In the genomic region with DNA sequence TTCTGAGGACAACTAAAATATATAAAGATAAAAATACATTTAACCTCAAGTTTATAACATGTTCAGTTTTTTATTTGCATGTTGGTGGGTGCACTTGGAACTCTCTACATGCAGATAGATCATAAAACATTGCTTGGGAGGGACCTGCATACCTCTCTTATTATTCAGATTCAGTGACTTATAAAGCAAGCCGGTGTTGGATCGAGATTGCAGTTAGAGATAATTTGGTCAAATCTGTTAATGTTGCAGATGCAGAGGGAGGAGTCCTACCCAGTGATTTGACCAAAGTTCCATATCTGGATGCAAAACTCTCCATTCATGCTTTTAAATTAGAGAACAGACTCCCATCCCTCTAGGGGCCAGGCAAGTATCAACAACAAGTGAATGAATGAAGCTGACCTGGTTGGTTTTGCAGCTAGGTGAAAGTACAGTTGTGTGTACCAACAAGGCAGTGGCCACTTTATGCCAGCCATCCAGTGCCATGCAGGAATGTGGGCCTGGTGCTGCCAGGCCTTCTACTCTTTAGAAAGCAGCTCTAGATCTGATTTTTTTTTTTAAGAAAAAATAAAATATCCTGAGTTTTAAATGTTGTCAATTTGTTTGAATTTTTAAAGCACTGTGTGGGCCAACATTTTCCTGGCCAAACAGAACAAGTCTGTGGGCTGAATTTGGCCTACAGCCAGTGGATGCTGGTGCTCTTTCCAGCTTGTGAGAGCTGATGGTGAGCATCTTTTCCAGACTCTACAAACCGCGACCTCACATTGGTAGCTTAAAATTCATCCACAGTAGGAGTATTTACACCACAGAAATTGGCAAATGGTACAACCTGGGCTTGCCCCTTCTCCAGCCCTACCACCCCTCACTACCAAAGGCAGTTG, we compare ENCODE assay signal across 13 cellular contexts. TPM values are rescaled to one million over a fixed set of nuclear protein-coding genes. Genes with fewer than 3 reads are reported as not detected.
DNase-seq lines count a peak whose midpoint lies in the region; ATAC-seq, FAIRE-seq and TF ChIP-seq lines count a peak whose summit lies in the region.
"Had no signal": no experiment of that assay in that cellular context is flagged by ENCODE, and none has a peak within 500 bp of the region (broad histone marks: within the 10 kb centered on the region; RNA-seq: fewer than 3 reads in every experiment).

No MANE protein-coding gene starts in this region.

- no peaks in the 10 kb centered on the region for H3K27me3 Mint-ChIP-seq in mesothelial cell of epicardium (ENCODE audit: low read depth)
- H3K27me3 Mint-ChIP-seq: activated naive CD8-positive, alpha-beta T cell; natural killer cell treated with Interleukin-12 subunit alpha and Interleukin-12 subunit beta and Interleukin-15 and Interleukin-18, amount 100 ng/mL, for 72 hours had no signal

- ATAC-seq in GM19467 (IDR thresholded peaks at IDR 0.05; ENCODE audit: unreplicated experiment), result no peak
- ATAC-seq: gastroesophageal sphincter, left colon, right lobe of liver had no signal

- DNase-seq in ELR (ENCODE audit: low read depth) (peak; percentile 91), NCI-H226 (peak; percentile 4), bronchial epithelial cell (ENCODE audit: low read depth) (peak; percentile 41), mesothelial cell of epicardium (ENCODE audit: low spot score in 2 of 2, unreplicated experiment in 2 of 2) (no peak), NCI-H2171 treated with DMSO at 0.1 percent for 48 hours (lab: John Stamatoyannopoulos, UW) (no peak)
- no peak for DNase-seq in stimulated activated naive CD4-positive, alpha-beta T cell treated with Interleukin-2 at 50 U/mL for 16 hours (lab: John Stamatoyannopoulos, UW)
- DNase-seq: DMS153, left colon, right lobe of liver had no signal

- peak overlapping the region; percentile 94 for H3K27ac Mint-ChIP-seq in mesothelial cell of epicardium
- H3K27ac Mint-ChIP-seq: activated naive CD8-positive, alpha-beta T cell; natural killer cell treated with Interleukin-12 subunit alpha and Interleukin-12 subunit beta and Interleukin-15 and Interleukin-18, amount 100 ng/mL, for 72 hours had no signal

- no peaks in the 10 kb centered on the region for H3K36me3 ChIP-seq in bronchial epithelial cell (ENCODE audit: control insufficient read depth, insufficient read depth, low read length)
- H3K36me3 ChIP-seq: gastroesophageal sphincter, right lobe of liver had no signal

- TF ChIP-seq CTCF in bronchial epithelial cell (IDR thresholded peaks at IDR 0.05; ENCODE audit: insufficient read depth, low read length, severe bottlenecking), result no peak
- TF ChIP-seq CTCF in mesothelial cell of epicardium (IDR thresholded peaks at IDR 0.05; ENCODE audit: unreplicated experiment), result no peak

- H3K4me3 ChIP-seq in bronchial epithelial cell (ENCODE audit: low read depth, low read length), result no peak overlapping the region
- H3K4me3 ChIP-seq: gastroesophageal sphincter, right lobe of liver had no signal

- H3K36me3 Mint-ChIP-seq in mesothelial cell of epicardium, result peaks cover 7% of the 10 kb centered on the region
- H3K36me3 Mint-ChIP-seq: natural killer cell treated with Interleukin-12 subunit alpha and Interleukin-12 subunit beta and Interleukin-15 and Interleukin-18, amount 100 ng/mL, for 72 hours had no signal

- FAIRE-seq in bronchial epithelial cell (lab: Jason Lieb, UNC), result no peak

- no peaks in the 10 kb centered on the region for H3K27me3 ChIP-seq in bronchial epithelial cell (ENCODE audit: control insufficient read depth, insufficient read depth, low read length)
- H3K27me3 ChIP-seq: gastroesophageal sphincter, right lobe of liver had no signal

- H3K9me3 Mint-ChIP-seq in mesothelial cell of epicardium, result no peaks in the 10 kb centered on the region
- H3K9me3 Mint-ChIP-seq: natural killer cell treated with Interleukin-12 subunit alpha and Interleukin-12 subunit beta and Interleukin-15 and Interleukin-18, amount 100 ng/mL, for 72 hours had no signal

- peaks cover 76% of the 10 kb centered on the region for H3K4me1 Mint-ChIP-seq in mesothelial cell of epicardium

- H3K4me3 Mint-ChIP-seq in mesothelial cell of epicardium, result no peak overlapping the region
- H3K4me3 Mint-ChIP-seq: activated naive CD8-positive, alpha-beta T cell; natural killer cell treated with Interleukin-12 subunit alpha and Interleukin-12 subunit beta and Interleukin-15 and Interleukin-18, amount 100 ng/mL, for 72 hours had no signal

RNA-seq across cellular contexts. Expression of a gene that starts 12.3 kb away (rescaled TPM):
- total RNA-seq in bronchial epithelial cell (8.7 and 9.7 TPM in 2 replicates), mesothelial cell of epicardium (81.6 to 95.5 TPM (median 86.6 TPM) in 3 replicates)

Comparison
In these comparisons a context has a peak if more than half of its experiments do, and no peak if none do; other contexts are left out.
1. DNase-seq: peak in ELR (single experiment), NCI-H226 (single experiment) and bronchial epithelial cell (single experiment); none in mesothelial cell of epicardium (0 of 2), NCI-H2171 treated with DMSO at 0.1 percent for 48 hours (single experiment) and stimulated activated naive CD4-positive, alpha-beta T cell treated with Interleukin-2 at 50 U/mL for 16 hours (single experiment).